In the genomic region with DNA sequence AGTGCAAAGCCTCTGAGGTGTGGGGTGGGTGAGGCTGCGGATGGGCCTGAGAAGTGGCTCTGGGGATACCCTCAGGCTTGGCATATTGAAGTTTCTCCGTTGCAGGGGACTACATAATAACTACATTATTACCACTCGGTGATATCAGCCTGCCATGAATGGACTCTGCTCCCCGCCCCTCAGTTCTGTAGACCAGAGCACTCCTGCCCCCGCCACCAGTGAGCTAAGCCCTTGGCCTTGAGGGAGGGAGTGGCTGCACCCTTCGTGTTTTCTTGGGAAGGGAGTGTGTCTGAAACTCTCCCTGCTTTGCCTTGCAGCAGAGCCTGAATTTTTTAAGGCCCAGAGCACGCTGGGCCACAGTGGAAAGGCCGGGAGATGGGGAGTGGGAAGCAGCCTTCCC, we compare ENCODE assay signal across 8 cellular contexts. TPM values are rescaled to one million over a fixed set of nuclear protein-coding genes. Genes with fewer than 3 reads are reported as not detected.
DNase-seq lines count a peak whose midpoint lies in the region; ATAC-seq and TF ChIP-seq lines count a peak whose summit lies in the region.

No MANE protein-coding gene starts in this region.

- no peaks in the 10 kb centered on the region for H3K36me3 ChIP-seq in mucosa of stomach (ENCODE audit: control insufficient read depth, insufficient read depth, low read length)

- DNase-seq in AG09309 (ENCODE audit: low read depth): no peak
- DNase-seq in LNCaP clone FGC (ENCODE audit: low read depth): no peak
- no peak for DNase-seq in SHP77 treated with DMSO at 0.1 percent for 48 hours (lab: John Stamatoyannopoulos, UW)

- H3K36me3 Mint-ChIP-seq in brain: no peaks in the 10 kb centered on the region

- peaks cover 64% of the 10 kb centered on the region for H3K4me1 Mint-ChIP-seq in brain

- TF ChIP-seq POLR2A in GM18505 (IDR thresholded peaks at IDR 0.05; ENCODE audit: borderline replicate concordance, extremely low read depth, insufficient read depth, insufficient read length): no peak

- peaks cover 31% of the 10 kb centered on the region for H3K4me1 ChIP-seq in mucosa of stomach (ENCODE audit: control insufficient read depth, insufficient read depth, low read length)

- H3K9ac ChIP-seq in mucosa of stomach (ENCODE audit: low read length): peak overlapping the region; percentile 38

- H3K9me3 ChIP-seq in mucosa of stomach (ENCODE audit: control insufficient read depth, low read length): no peaks in the 10 kb centered on the region

- peak overlapping the region; percentile 86 to 92 (median 86) for H3K4me3 Mint-ChIP-seq in brain

- H3K27ac Mint-ChIP-seq in brain: peak overlapping the region; percentile 56 to 90 (median 88)

- no peaks in the 10 kb centered on the region for H3K27me3 Mint-ChIP-seq in brain

- ATAC-seq in GM18505 (IDR thresholded peaks at IDR 0.05; ENCODE audit: unreplicated experiment): no peak
- no peak for ATAC-seq in GM18907 (IDR thresholded peaks at IDR 0.05; ENCODE audit: unreplicated experiment)
- no peak for ATAC-seq in HG02759 (IDR thresholded peaks at IDR 0.05; ENCODE audit: unreplicated experiment)

- H3K4me3 ChIP-seq in AG09309 (ENCODE audit: control insufficient read depth, low read depth, low read length): peak overlapping the region; percentile 69
- H3K4me3 ChIP-seq in LNCaP clone FGC (ENCODE audit: low read depth, low read length): peak overlapping the region; percentile 58
- H3K4me3 ChIP-seq in mucosa of stomach (ENCODE audit: low read length): no peak overlapping the region

- TF ChIP-seq CTCF in AG09309 (IDR thresholded peaks at IDR 0.05; ENCODE audit: control insufficient read depth, insufficient read depth, low read depth, low read length, missing control alignments) (no peak), LNCaP clone FGC (IDR thresholded peaks at IDR 0.05; ENCODE audit: control insufficient read depth, extremely low read depth, insufficient read depth) (no peak), brain (conservative IDR thresholded peaks at IDR 0.05) (no peak)

- no peaks in the 10 kb centered on the region for H3K27me3 ChIP-seq in mucosa of stomach (ENCODE audit: control insufficient read depth, insufficient read depth, low read length)

- H3K9me3 Mint-ChIP-seq in brain: peaks cover 0 to 3% (median 0%) of the 10 kb centered on the region in 5 experiments

RNA-seq across cellular contexts. Expression of a gene that starts 1.7 kb away (rescaled TPM):
- 40.4 TPM for polyA plus RNA-seq in brain (ENCODE audit: insufficient read depth, low read depth, low replicate concordance)

RNA-seq across cellular contexts. Expression of a gene that starts 41.4 kb away (rescaled TPM):
- 7.6 TPM for polyA plus RNA-seq in brain (ENCODE audit: insufficient read depth, low read depth, low replicate concordance)

RNA-seq across cellular contexts. Expression of a gene that starts 47.2 kb away (rescaled TPM):
- polyA plus RNA-seq in brain (ENCODE audit: insufficient read depth, low read depth, low replicate concordance): 29.7 TPM
